Comparison of ENCODE assay signal across 10 cellular contexts in the genomic region with DNA sequence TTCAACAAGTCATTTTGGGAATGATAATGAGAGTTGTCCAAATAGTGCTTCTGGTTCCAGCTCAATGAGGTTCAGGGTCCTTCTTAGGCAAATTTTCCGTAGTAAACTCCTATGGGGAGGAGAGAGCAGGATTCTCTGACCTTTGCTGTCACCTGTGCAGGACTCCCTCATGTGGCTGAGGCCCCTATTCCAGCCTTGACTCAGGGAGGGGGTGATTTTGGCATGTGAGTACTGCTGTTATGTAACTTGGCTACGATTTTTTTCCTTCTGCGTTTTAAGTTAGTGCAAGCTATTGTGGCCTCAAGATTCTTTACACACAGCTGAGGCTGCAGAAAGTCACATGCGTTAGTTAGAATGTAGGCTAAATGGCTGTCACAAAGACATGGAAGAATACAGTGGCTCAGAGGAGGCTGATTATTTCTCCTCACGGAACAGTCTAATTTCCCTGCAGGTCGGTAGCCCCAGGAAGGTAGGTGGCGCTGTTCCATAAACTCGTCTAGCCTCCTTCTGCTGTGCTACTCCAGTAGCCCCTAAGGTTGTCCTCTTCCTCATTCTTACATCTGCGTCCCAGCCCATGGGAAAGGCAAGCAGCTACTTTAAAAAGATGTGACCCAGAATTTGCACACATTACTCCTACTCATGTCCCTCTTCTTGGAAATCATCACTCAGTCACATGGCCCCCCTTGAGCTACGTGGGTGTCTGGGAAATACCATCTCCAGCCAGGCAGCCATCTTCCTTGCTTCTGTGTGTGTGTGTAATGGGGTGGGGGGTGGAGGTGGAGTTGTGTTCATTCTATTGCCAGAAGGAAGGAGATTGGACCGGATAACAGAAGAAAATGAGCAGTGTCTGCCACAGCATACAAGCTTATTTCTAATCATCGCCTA.
DNase-seq lines count a peak whose midpoint lies in the region; ATAC-seq and TF ChIP-seq lines count a peak whose summit lies in the region.
"Had no signal": no experiment of that assay in that cellular context is flagged by ENCODE, and none has a peak within 500 bp of the region (broad histone marks: within the 10 kb centered on the region; RNA-seq: fewer than 3 reads in every experiment).

No MANE protein-coding gene starts in this region.

- H3K27ac ChIP-seq in breast epithelium: no peak overlapping the region
- no peak overlapping the region for H3K27ac ChIP-seq in OCI-LY3 (ENCODE audit: low read length)
- no peak overlapping the region for H3K27ac ChIP-seq in cardiac muscle cell
- peak overlapping the region; percentile 71 to 82 for H3K27ac ChIP-seq in uterus

- H2AFZ ChIP-seq in OCI-LY3 (ENCODE audit: low read depth, low read length): no peak overlapping the region

- TF ChIP-seq CTCF in MCF 10A (IDR thresholded peaks at IDR 0.05; ENCODE audit: unreplicated experiment) (no peak), breast epithelium (IDR thresholded peaks at IDR 0.05) (no peak), OCI-LY3 (IDR thresholded peaks at IDR 0.05; ENCODE audit: low read depth, low read length) (0 out of 2 replicates have a peak, but pooled peaks have one; percentile 17), cardiac muscle cell (IDR thresholded peaks at IDR 0.05; ENCODE audit: low read depth, low read length) (peak; percentile 28), uterus (IDR thresholded peaks at IDR 0.05) (peak in 3 of 4 experiments; percentile 26 to 57 (median 44))

- no peaks in the 10 kb centered on the region for H3K36me3 Mint-ChIP-seq in MCF 10A (ENCODE audit: insufficient read depth, unreplicated experiment)
- H3K36me3 Mint-ChIP-seq: CD4-positive, CD25-positive, alpha-beta regulatory T cell had no signal

- intact Hi-C loops in MCF 10A (cut with micrococcal nuclease) (no loop called here), breast epithelium (cut with DNase I; ENCODE audit: low total_unique reads) (no loop called here), uterus (cut with DNase I; ENCODE audit: low total_unique reads) (no loop called here)

- H3K9me3 Mint-ChIP-seq in MCF 10A (ENCODE audit: unreplicated experiment): no peaks in the 10 kb centered on the region

- H4K20me1 ChIP-seq in OCI-LY3 (ENCODE audit: insufficient read depth, low read length): no peaks in the 10 kb centered on the region

- no peaks in the 10 kb centered on the region for H3K4me1 ChIP-seq in breast epithelium
- H3K4me1 ChIP-seq in OCI-LY3 (ENCODE audit: low read length): peaks cover 16% of the 10 kb centered on the region
- H3K4me1 ChIP-seq in cardiac muscle cell (ENCODE audit: low read depth): peaks cover 8% of the 10 kb centered on the region
- no peaks in the 10 kb centered on the region for H3K4me1 ChIP-seq in uterus

- H3K4me3 ChIP-seq in breast epithelium (no peak overlapping the region), OCI-LY3 (ENCODE audit: low read length) (no peak overlapping the region), cardiac muscle cell (no peak overlapping the region), uterus (no peak overlapping the region)

- H3K27me3 Mint-ChIP-seq in MCF 10A (ENCODE audit: insufficient read depth, unreplicated experiment): no peaks in the 10 kb centered on the region
- H3K27me3 Mint-ChIP-seq: CD4-positive, CD25-positive, alpha-beta regulatory T cell had no signal

- H3K4me1 Mint-ChIP-seq in MCF 10A (ENCODE audit: insufficient read depth, unreplicated experiment): no peaks in the 10 kb centered on the region

- H3K27ac Mint-ChIP-seq in MCF 10A (ENCODE audit: low read depth, unreplicated experiment): no peak overlapping the region
- H3K27ac Mint-ChIP-seq: CD4-positive, CD25-positive, alpha-beta regulatory T cell had no signal

- CTCF ChIA-PET in MCF 10A (lab: Yijun Ruan, JAX): interaction anchor here (0.6 to 1.2 kb wide), 4 partner anchors 13 to 214 kb away, joined by 3 to 4 read pairs (median 3); no protein-coding TSS in a partner anchor

- DNase-seq in MCF 10A (ENCODE audit: unreplicated experiment) (peak; percentile 41), breast epithelium (ENCODE audit: low spot score in 2 of 2) (no peak), cardiac muscle cell (ENCODE audit: low read depth in 1 of 2, low spot score in 1 of 2) (peak; percentile 46 to 57), uterus (peak; percentile 67 to 77), DMS153 (lab: John Stamatoyannopoulos, UW) (no peak)
- DNase-seq: CD4-positive, CD25-positive, alpha-beta regulatory T cell; effector memory CD4-positive, alpha-beta T cell had no signal

- peak overlapping the region; percentile 44 for H3K4me2 ChIP-seq in OCI-LY3 (ENCODE audit: low read length)

- POLR2A ChIA-PET in MCF 10A (lab: Yijun Ruan, JAX): no interaction called here

- H3K27me3 ChIP-seq in breast epithelium: no peaks in the 10 kb centered on the region
- no peaks in the 10 kb centered on the region for H3K27me3 ChIP-seq in OCI-LY3 (ENCODE audit: low read depth, low read length)
- H3K27me3 ChIP-seq in cardiac muscle cell: no peaks in the 10 kb centered on the region
- H3K27me3 ChIP-seq in uterus: no peaks in the 10 kb centered on the region

- ATAC-seq in HG03139 (IDR thresholded peaks at IDR 0.05; ENCODE audit: unreplicated experiment) (no peak), GM18519 (IDR thresholded peaks at IDR 0.05; ENCODE audit: low FRiP score, unreplicated experiment) (no peak)

- H3K4me3 Mint-ChIP-seq in MCF 10A (ENCODE audit: unreplicated experiment): no peak overlapping the region
- H3K4me3 Mint-ChIP-seq: CD4-positive, CD25-positive, alpha-beta regulatory T cell had no signal

- TF ChIP-seq POLR2A in breast epithelium (IDR thresholded peaks at IDR 0.05) (no peak), uterus (IDR thresholded peaks at IDR 0.05) (no peak)

- H3K79me2 ChIP-seq in OCI-LY3 (ENCODE audit: low read length): no peaks in the 10 kb centered on the region

- BruUV-seq in MCF 10A (replicated peaks; lab: Mats Ljungman, UMichigan): no TSS peak

- no peak overlapping the region for H3K9ac ChIP-seq in OCI-LY3 (ENCODE audit: low read length)

- no peaks in the 10 kb centered on the region for H3K9me3 ChIP-seq in breast epithelium
- H3K9me3 ChIP-seq in OCI-LY3 (ENCODE audit: insufficient read depth, low read length): no peaks in the 10 kb centered on the region
- no peaks in the 10 kb centered on the region for H3K9me3 ChIP-seq in cardiac muscle cell (ENCODE audit: low read depth)
- H3K9me3 ChIP-seq in uterus: no peaks in the 10 kb centered on the region

- H3K36me3 ChIP-seq in breast epithelium (no peaks in the 10 kb centered on the region), OCI-LY3 (replicated peaks; ENCODE audit: low read depth, low read length) (no peaks in the 10 kb centered on the region), cardiac muscle cell (no peaks in the 10 kb centered on the region), uterus (no peaks in the 10 kb centered on the region)

Comparison
In these comparisons a context has a peak if more than half of its experiments do, and no peak if none do; other contexts are left out.
1. DNase-seq: peak in MCF 10A (single experiment), cardiac muscle cell (2 of 2) and uterus (2 of 2); none in breast epithelium (0 of 2) and DMS153 (single experiment).
2. CTCF ChIP-seq: peak in OCI-LY3 (single experiment), cardiac muscle cell (single experiment) and uterus (3 of 4); none in MCF 10A (single experiment) and breast epithelium (0 of 3).
3. H3K27ac ChIP-seq: peak in uterus (2 of 2); none in breast epithelium (0 of 2), OCI-LY3 (single experiment) and cardiac muscle cell (single experiment).